In the genomic region with DNA sequence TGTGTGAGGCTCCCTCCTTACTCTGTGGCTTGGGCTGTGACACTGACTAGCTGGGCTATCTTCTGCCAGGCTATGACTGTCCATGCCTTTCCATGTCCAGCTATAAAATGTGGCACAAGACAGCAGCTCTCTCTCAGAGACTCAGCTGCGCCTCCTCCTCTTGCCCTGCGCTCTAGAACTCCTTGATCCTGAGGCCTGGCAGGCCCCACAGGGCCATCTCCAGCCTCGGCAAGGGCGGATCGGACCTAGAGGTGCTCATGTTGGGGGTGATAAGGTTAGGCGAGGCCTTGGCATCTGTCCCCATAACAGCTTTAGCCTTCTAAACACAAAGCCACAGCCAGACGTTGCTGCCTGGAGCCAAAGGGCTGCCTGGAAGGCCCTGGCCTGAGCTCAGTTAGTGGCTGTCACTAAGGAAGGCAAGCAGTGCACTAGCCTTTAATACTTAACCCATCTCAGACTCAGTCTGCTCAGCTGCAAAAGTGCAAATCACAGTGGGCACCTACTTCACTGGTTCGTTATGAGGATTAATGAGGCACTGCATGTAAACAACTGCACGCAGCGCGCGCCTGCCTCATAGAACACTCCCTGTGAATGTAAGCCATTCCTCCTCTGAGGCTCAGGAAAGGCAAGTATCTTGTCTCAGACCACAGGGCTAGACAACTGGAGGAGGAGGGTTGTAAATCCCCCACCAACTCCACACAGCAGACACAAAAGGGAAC, we compare ENCODE assay signal across 6 cellular contexts. TPM values are rescaled to one million over a fixed set of nuclear protein-coding genes. Genes with fewer than 3 reads are reported as not detected.
A peak's percentile ranks its signal among the peaks of the same experiment; 100 is the strongest.
DNase-seq lines count a peak whose midpoint lies in the region; ATAC-seq, FAIRE-seq and TF ChIP-seq lines count a peak whose summit lies in the region.

No MANE protein-coding gene starts in this region.

- no peak overlapping the region for H4K91ac ChIP-seq in neuronal stem cell (ENCODE audit: low read depth, low read length, poor library complexity)

- H3K27me3 ChIP-seq in MM.1S (replicated peaks; ENCODE audit: insufficient read depth, low read length) (no peaks in the 10 kb centered on the region), bronchial epithelial cell (ENCODE audit: control insufficient read depth, insufficient read depth, low read length) (no peaks in the 10 kb centered on the region), neuronal stem cell (ENCODE audit: control insufficient read depth in 3 of 3, insufficient read depth in 3 of 3, low read depth in 1 of 3, low read length in 3 of 3) (no peaks in the 10 kb centered on the region)

- H4K8ac ChIP-seq in neuronal stem cell (ENCODE audit: low read depth, low read length) = no peak overlapping the region

- TF ChIP-seq CTCF in MM.1S (IDR thresholded peaks at IDR 0.05; ENCODE audit: low read length) = no peak
- TF ChIP-seq CTCF in bronchial epithelial cell (IDR thresholded peaks at IDR 0.05; ENCODE audit: insufficient read depth, low read length, severe bottlenecking) = no peak

- H3K4me2 ChIP-seq in MM.1S (ENCODE audit: low read depth, low read length) (peak overlapping the region; percentile 97), neuronal stem cell (ENCODE audit: insufficient read depth, low read length, poor library complexity, severe bottlenecking) (peak overlapping the region; percentile 84)

- H3K36me3 ChIP-seq in MM.1S (replicated peaks; ENCODE audit: insufficient read depth, low read length) = no peaks in the 10 kb centered on the region; the same call in 1 of the 2 replicates
- H3K36me3 ChIP-seq in bronchial epithelial cell (ENCODE audit: control insufficient read depth, insufficient read depth, low read length) = peaks cover 15% of the 10 kb centered on the region
- H3K36me3 ChIP-seq in neuronal stem cell (replicated peaks in 1 of 2; ENCODE audit: control insufficient read depth in 2 of 2, insufficient read depth in 2 of 2, low read length in 2 of 2) = peaks cover 19 to 52% of the 10 kb centered on the region in 2 donors

- H4K20me1 ChIP-seq in MM.1S (ENCODE audit: insufficient read depth, low read length) = 0 out of 2 replicates have a peak, but pooled peaks cover 6% of the 10 kb centered on the region

- H3K18ac ChIP-seq in neuronal stem cell (ENCODE audit: low read length) = no peak overlapping the region

- H3K27ac ChIP-seq in MM.1S (ENCODE audit: low read length) = peak overlapping the region; percentile 74; the same call in 1 of the 2 replicates
- H3K27ac ChIP-seq in neuronal stem cell (replicated peaks; ENCODE audit: low read length) = no peak overlapping the region

- no peak overlapping the region for H2BK5ac ChIP-seq in neuronal stem cell (ENCODE audit: low read length)

- H3K9me3 ChIP-seq in MM.1S (replicated peaks; ENCODE audit: insufficient read depth, low read length) (no peaks in the 10 kb centered on the region), neuronal stem cell (replicated peaks in 1 of 2; ENCODE audit: control insufficient read depth in 2 of 2, insufficient read depth in 1 of 2, low read depth in 1 of 2, low read length in 2 of 2) (no peaks in the 10 kb centered on the region)

- peak overlapping the region; percentile 97 for H3K9ac ChIP-seq in MM.1S (ENCODE audit: low read length)
- peak overlapping the region; percentile 57 for H3K9ac ChIP-seq in neuronal stem cell (ENCODE audit: low read depth, low read length, poor library complexity)

- H3K14ac ChIP-seq in neuronal stem cell (ENCODE audit: low read length) = no peak overlapping the region

- H2BK15ac ChIP-seq in neuronal stem cell (ENCODE audit: low read length) = no peak overlapping the region

- H3K79me1 ChIP-seq in neuronal stem cell (ENCODE audit: low read depth, low read length) = peaks cover 32% of the 10 kb centered on the region

- no peak overlapping the region for H3K4ac ChIP-seq in neuronal stem cell (ENCODE audit: low read length)

- ATAC-seq in HG02623 (IDR thresholded peaks at IDR 0.05; ENCODE audit: unreplicated experiment) = no peak

- H3K9me2 ChIP-seq in MM.1S (replicated peaks; ENCODE audit: insufficient read depth, low read length) = no peaks in the 10 kb centered on the region

- H3K79me2 ChIP-seq in MM.1S (ENCODE audit: low read length) = peaks cover 96% of the 10 kb centered on the region

- H3K4me1 ChIP-seq in MM.1S (ENCODE audit: low read length) = peaks cover 21% of the 10 kb centered on the region
- H3K4me1 ChIP-seq in neuronal stem cell (ENCODE audit: control insufficient read depth in 2 of 2, insufficient read depth in 1 of 2, low read depth in 1 of 2, low read length in 2 of 2) = peaks cover 11 to 18% of the 10 kb centered on the region in 2 donors

- H3K4me3 ChIP-seq in MM.1S (ENCODE audit: low read length) (peak overlapping the region; percentile 92), bronchial epithelial cell (ENCODE audit: low read depth, low read length) (peak overlapping the region; percentile 90), neuronal stem cell (ENCODE audit: low read length in 2 of 2) (peak overlapping the region; percentile 90 to 95)

- no peak overlapping the region for H2AK5ac ChIP-seq in neuronal stem cell (ENCODE audit: low read depth, low read length)

- FAIRE-seq in bronchial epithelial cell (lab: Jason Lieb, UNC) = peak; percentile 64

- DNase-seq in MM.1S (peak; percentile 31), bronchial epithelial cell (ENCODE audit: low read depth) (no peak), neuronal stem cell (ENCODE audit: low spot score) (no peak), amniotic stem cell (lab: John Stamatoyannopoulos, UW) (no peak), NCI-H510A (lab: John Stamatoyannopoulos, UW) (no peak)

- H2AFZ ChIP-seq in MM.1S (ENCODE audit: low read length) (no peak overlapping the region), neuronal stem cell (ENCODE audit: low read length) (peak overlapping the region; percentile 86)

- no peak overlapping the region for H2BK12ac ChIP-seq in neuronal stem cell (ENCODE audit: low read length)

- 0 out of 2 replicates have a peak, but pooled peaks cover 3% of the 10 kb centered on the region for H3F3A ChIP-seq in MM.1S (ENCODE audit: insufficient read depth, low read length)

- no peak overlapping the region for H2BK120ac ChIP-seq in neuronal stem cell (ENCODE audit: low read depth, low read length)

- peak overlapping the region; percentile 6 for H3K23ac ChIP-seq in neuronal stem cell (ENCODE audit: low read depth, low read length, poor library complexity)

- WGBS in neuronal stem cell (ENCODE audit: extremely low coverage in 2 of 2, insufficient read length in 2 of 2, insufficient replicate concordance in 1 of 2), 2 donors = no CpG with 5 or more reads among the region's 12 CpGs

RNA-seq across cellular contexts. Expression of a gene that starts 1.2 kb away (rescaled TPM):
- 71.6 and 134 TPM in 2 replicates for total RNA-seq in bronchial epithelial cell
- polyA plus RNA-seq in neuronal stem cell (2013, experiment 1 of 2) = 35.1 TPM
- polyA plus RNA-seq in neuronal stem cell (2013, experiment 2 of 2) = 35.4 TPM

RNA-seq across cellular contexts. Expression of a gene that starts 2.0 kb away (rescaled TPM):
- total RNA-seq in bronchial epithelial cell = 147 and 182 TPM in 2 replicates
- 103 TPM for polyA plus RNA-seq in neuronal stem cell (2013, experiment 1 of 2)
- polyA plus RNA-seq in neuronal stem cell (2013, experiment 2 of 2) = 104 TPM

RNA-seq across cellular contexts. Expression of a gene that starts 39.1 kb away (rescaled TPM):
- 4.2 and 5.5 TPM in 2 replicates for total RNA-seq in bronchial epithelial cell
- polyA plus RNA-seq in neuronal stem cell (2013, experiment 1 of 2) = 14.3 TPM
- polyA plus RNA-seq in neuronal stem cell (2013, experiment 2 of 2) = 13.3 TPM

RNA-seq across cellular contexts. Expression of a gene that starts 49.2 kb away (rescaled TPM):
- total RNA-seq in bronchial epithelial cell = 2.9 and 4.7 TPM in 2 replicates
- 1.9 TPM for polyA plus RNA-seq in neuronal stem cell (2013, experiment 1 of 2)
- polyA plus RNA-seq in neuronal stem cell (2013, experiment 2 of 2) = 1.9 TPM

RNA-seq across cellular contexts. Expression of a gene that starts 58.6 kb away (rescaled TPM):
- total RNA-seq in bronchial epithelial cell = not detected in 2 replicates
- polyA plus RNA-seq in neuronal stem cell (2013, experiment 1 of 2) = 0.21 TPM
- polyA plus RNA-seq in neuronal stem cell (2013, experiment 2 of 2) = 0.12 TPM
